17 cellular contexts compared by ENCODE assay signal in the genomic region with DNA sequence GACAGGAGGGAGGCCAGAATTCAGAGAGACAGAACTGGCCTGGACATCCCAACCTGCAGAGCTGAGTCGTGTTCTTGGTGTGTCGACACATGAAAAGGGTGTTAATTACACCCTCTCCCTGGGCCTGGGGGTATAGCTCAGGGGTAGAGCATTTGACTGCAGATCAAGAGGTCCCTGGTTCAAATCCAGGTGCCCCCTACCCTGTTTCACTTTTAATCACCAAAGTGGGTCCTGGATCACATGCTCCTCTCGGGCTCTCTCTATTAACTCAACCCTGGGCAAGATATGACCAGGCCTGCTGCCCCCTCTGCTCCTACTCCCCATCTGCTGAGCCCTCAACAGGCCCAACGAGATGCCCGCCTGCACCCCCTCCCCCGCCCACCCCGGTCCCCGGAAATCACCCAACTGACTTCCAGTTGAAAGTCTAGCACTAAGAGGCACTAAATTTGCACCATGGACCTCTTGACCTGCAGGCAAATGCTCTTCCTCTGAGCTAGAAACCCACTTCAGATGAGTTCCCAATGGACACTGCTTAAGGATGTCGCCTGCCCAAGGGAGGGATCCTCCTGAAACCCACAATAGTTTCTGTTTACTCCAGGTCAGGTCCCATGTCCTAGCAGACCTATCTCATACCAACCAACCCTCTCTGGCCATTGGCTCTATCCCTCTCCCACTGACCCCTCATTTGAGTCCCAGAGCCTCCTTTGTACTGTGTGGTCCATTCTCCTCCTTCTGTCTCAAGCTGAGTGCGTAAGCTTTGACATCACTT.
DNase-seq lines count a peak whose midpoint lies in the region; ATAC-seq, FAIRE-seq and TF ChIP-seq lines count a peak whose summit lies in the region.
"Had no signal": no experiment of that assay in that cellular context is flagged by ENCODE, and none has a peak within 500 bp of the region (broad histone marks: within the 10 kb centered on the region; RNA-seq: fewer than 3 reads in every experiment).

No MANE protein-coding gene starts in this region.

- H4K20me1 ChIP-seq in HepG2 (ENCODE audit: insufficient read depth, low read length) (no peaks in the 10 kb centered on the region), smooth muscle cell (ENCODE audit: low read depth) (no peaks in the 10 kb centered on the region)

- H2AFZ ChIP-seq in HepG2 (ENCODE audit: low read length) = no peak overlapping the region
- H2AFZ ChIP-seq in smooth muscle cell (ENCODE audit: low read depth) = no peak overlapping the region
- H2AFZ ChIP-seq: hepatocyte had no signal

- 8% methylated on average over 10 of the region's 10 CpGs for WGBS in HepG2 (ENCODE audit: low lambda C conversion rate)
- WGBS in right lobe of liver (ENCODE audit: insufficient coverage, low coverage, low lambda C conversion rate, missing lambda C conversion rate) = 61% methylated on average over 8 of the region's 10 CpGs
- WGBS in smooth muscle cell (ENCODE audit: low lambda C conversion rate) = 35% methylated on average over 9 of the region's 10 CpGs

- TF ChIP-seq EP300 in HepG2 (IDR thresholded peaks at IDR 0.05; ENCODE audit: low read depth in 2 of 2, low read length in 2 of 2) (no peak), HepG2 (CRISPR knock-in tag; IDR thresholded peaks at IDR 0.05; ENCODE audit: borderline replicate concordance) (no peak)

- no peak overlapping the region for H3K4me3 Mint-ChIP-seq in type B pancreatic cell
- H3K4me3 Mint-ChIP-seq: activated CD4-positive, alpha-beta T cell treated with anti-CD3 and anti-CD28 coated beads, Interleukin-2, amount 10 ng/mL, durations not matched to agents 7 days and 5 days; memory B cell; stimulated activated naive B cell treated with anti-CD40 and anti-IgM and Interleukin-4, amounts not matched to agents 10 μg/mL and 1 μg/mL and 100 μg/mL, for 72 hours had no signal

- DNase-seq in HepG2 (ENCODE audit: low spot score) (peak; percentile 51), right lobe of liver (no peak), LHCN-M2 (ENCODE audit: low read depth) (peak; percentile 31), cerebellar cortex (ENCODE audit: low spot score) (peak; percentile 65), type B pancreatic cell (ENCODE audit: extremely low spot score, unreplicated experiment) (peak; percentile 39), smooth muscle cell (lab: John Stamatoyannopoulos, UW; ENCODE audit: unreplicated experiment) (no peak)
- DNase-seq: activated CD4-positive, alpha-beta T cell treated with anti-CD3 and anti-CD28 coated beads, Interleukin-2, amount 10 ng/mL, durations not matched to agents 7 days and 5 days; activated naive CD4-positive, alpha-beta T cell; DMS79; stimulated activated CD4-positive, alpha-beta T cell treated with anti-CD3 and anti-CD28 coated beads, Interleukin-1b, Interleukin-23, amount 100 ng/mL, for 48 hours; stimulated activated naive B cell treated with anti-CD40 and anti-IgM and Interleukin-4, amounts not matched to agents 10 μg/mL and 1 μg/mL and 100 μg/mL, for 72 hours; T-helper 1 cell had no signal

- no peak for FAIRE-seq in HepG2 (lab: Jason Lieb, UNC)
- FAIRE-seq: endothelial cell of umbilical vein had no signal

- peak overlapping the region; percentile 7; the same call in 1 of the 2 replicates for H3K4me2 ChIP-seq in HepG2 (ENCODE audit: low read depth, low read length)
- H3K4me2 ChIP-seq in smooth muscle cell = no peak overlapping the region
- H3K4me2 ChIP-seq: hepatocyte had no signal

- H3K27ac Mint-ChIP-seq in type B pancreatic cell = no peak overlapping the region
- H3K27ac Mint-ChIP-seq: activated CD4-positive, alpha-beta T cell treated with anti-CD3 and anti-CD28 coated beads, Interleukin-2, amount 10 ng/mL, durations not matched to agents 7 days and 5 days; memory B cell; stimulated activated naive B cell treated with anti-CD40 and anti-IgM and Interleukin-4, amounts not matched to agents 10 μg/mL and 1 μg/mL and 100 μg/mL, for 72 hours had no signal

- TF ChIP-seq POLR2A in HepG2 (IDR thresholded peaks at IDR 0.05; ENCODE audit: insufficient read depth in 1 of 2, low read depth in 2 of 2, low read length in 2 of 2) (no peak), right lobe of liver (IDR thresholded peaks at IDR 0.05) (no peak)

- H3K4me3 ChIP-seq in HepG2 (replicated peaks in 1 of 3; ENCODE audit: insufficient read depth in 1 of 3, low read depth in 2 of 3, low read length in 3 of 3) = no peak overlapping the region
- no peak overlapping the region for H3K4me3 ChIP-seq in right lobe of liver
- no peak overlapping the region for H3K4me3 ChIP-seq in smooth muscle cell
- H3K4me3 ChIP-seq: hepatocyte had no signal

- peaks cover 17% of the 10 kb centered on the region for H3K27me3 Mint-ChIP-seq in type B pancreatic cell

- no TSS peak for BruUV-seq in HepG2 (replicated peaks; lab: Mats Ljungman, UMichigan)

- no peaks in the 10 kb centered on the region for H3F3A ChIP-seq in smooth muscle cell (ENCODE audit: low read depth)

- H3K4me1 Mint-ChIP-seq in type B pancreatic cell (ENCODE audit: unreplicated experiment) = no peaks in the 10 kb centered on the region
- H3K4me1 Mint-ChIP-seq: activated CD4-positive, alpha-beta T cell treated with anti-CD3 and anti-CD28 coated beads, Interleukin-2, amount 10 ng/mL, durations not matched to agents 7 days and 5 days; memory B cell; stimulated activated naive B cell treated with anti-CD40 and anti-IgM and Interleukin-4, amounts not matched to agents 10 μg/mL and 1 μg/mL and 100 μg/mL, for 72 hours had no signal

- CTCF ChIA-PET in HepG2 (lab: Yijun Ruan, JAX; ENCODE audit: low intra/inter-chr PET ratio, low total read pairs) = no interaction called here

- H3K36me3 ChIP-seq in HepG2 (replicated peaks in 1 of 2; ENCODE audit: control insufficient read depth in 1 of 2, insufficient read depth in 2 of 2, low read length in 2 of 2) (no peaks in the 10 kb centered on the region), right lobe of liver (no peaks in the 10 kb centered on the region), smooth muscle cell (ENCODE audit: low read depth) (no peaks in the 10 kb centered on the region)

- no peak overlapping the region for H3K27ac ChIP-seq in HepG2 (ENCODE audit: extremely low read length, insufficient read depth, low read length)
- H3K27ac ChIP-seq in right lobe of liver = no peak overlapping the region
- H3K27ac ChIP-seq in smooth muscle cell (ENCODE audit: low read depth) = no peak overlapping the region
- H3K27ac ChIP-seq: hepatocyte had no signal

- in situ Hi-C loops in HepG2 (cut with HindIII; ENCODE audit: extremely low pct_ligation_motif_present, low pct_unique_long_range_greater_than_20kb) = no loop called here

- H3K9me3 ChIP-seq in HepG2 (ENCODE audit: low read length) (no peaks in the 10 kb centered on the region), right lobe of liver (no peaks in the 10 kb centered on the region), smooth muscle cell (replicated peaks; ENCODE audit: low read depth) (no peaks in the 10 kb centered on the region)

- intact Hi-C loops in HepG2 (cut with micrococcal nuclease; ENCODE audit: unreplicated experiment) (no loop called here), right lobe of liver (cut with DNase I) (no loop called here)

- no peak overlapping the region for H3K9ac ChIP-seq in HepG2 (ENCODE audit: insufficient read depth, low read depth, low read length)
- H3K9ac ChIP-seq in smooth muscle cell (ENCODE audit: low read depth) = no peak overlapping the region

- POLR2A ChIA-PET in HepG2 (lab: Yijun Ruan, JAX) = interaction anchor here (1.9 kb wide), 1 partner anchor 11 kb away, joined by 24 read pairs; no protein-coding TSS in a partner anchor

- no peak for TF ChIP-seq CTCF in HepG2 (CRISPR knock-in tag; IDR thresholded peaks at IDR 0.05)
- TF ChIP-seq CTCF in right lobe of liver (IDR thresholded peaks at IDR 0.05) = no peak
- no peak for TF ChIP-seq CTCF in type B pancreatic cell (conservative IDR thresholded peaks at IDR 0.05)
- TF ChIP-seq CTCF in smooth muscle cell (IDR thresholded peaks at IDR 0.05; ENCODE audit: borderline replicate concordance, insufficient read depth, poor library complexity, severe bottlenecking) = no peak

- no peak for TF ChIP-seq RAD21 in HepG2 (CRISPR knock-in tag; IDR thresholded peaks at IDR 0.05)

- H3K27me3 ChIP-seq in HepG2 (ENCODE audit: control insufficient read depth in 1 of 2, insufficient read depth in 2 of 2, low read length in 2 of 2) (peaks cover 0 to 36% of the 10 kb centered on the region in 2 experiments; a peak in 3 of 5 replicates), right lobe of liver (no peaks in the 10 kb centered on the region), smooth muscle cell (ENCODE audit: low read depth) (peaks cover 39% of the 10 kb centered on the region)

- no peaks in the 10 kb centered on the region for H3K9me3 Mint-ChIP-seq in type B pancreatic cell
- H3K9me3 Mint-ChIP-seq: activated CD4-positive, alpha-beta T cell treated with anti-CD3 and anti-CD28 coated beads, Interleukin-2, amount 10 ng/mL, durations not matched to agents 7 days and 5 days; memory B cell; stimulated activated naive B cell treated with anti-CD40 and anti-IgM and Interleukin-4, amounts not matched to agents 10 μg/mL and 1 μg/mL and 100 μg/mL, for 72 hours had no signal

- no peaks in the 10 kb centered on the region for H3K79me2 ChIP-seq in HepG2 (ENCODE audit: insufficient read depth, low read length)
- H3K79me2 ChIP-seq in smooth muscle cell (ENCODE audit: low read depth) = no peaks in the 10 kb centered on the region
- H3K79me2 ChIP-seq: hepatocyte had no signal

- ATAC-seq in HepG2 = peak; percentile 88
- ATAC-seq in right lobe of liver = no peak
- ATAC-seq in GM21576 (IDR thresholded peaks at IDR 0.05; ENCODE audit: unreplicated experiment) = no peak
- no peak for ATAC-seq in GM21786 (IDR thresholded peaks at IDR 0.05; ENCODE audit: unreplicated experiment)

- no peaks in the 10 kb centered on the region for H3K36me3 Mint-ChIP-seq in type B pancreatic cell
- H3K36me3 Mint-ChIP-seq: memory B cell; stimulated activated naive B cell treated with anti-CD40 and anti-IgM and Interleukin-4, amounts not matched to agents 10 μg/mL and 1 μg/mL and 100 μg/mL, for 72 hours had no signal

- H3K4me1 ChIP-seq in HepG2 (ENCODE audit: insufficient read depth, low read length) (no peaks in the 10 kb centered on the region), right lobe of liver (no peaks in the 10 kb centered on the region), smooth muscle cell (ENCODE audit: low read depth) (no peaks in the 10 kb centered on the region)

TF ChIP-seq in HepG2, 621 proteins besides CTCF, POLR2A, EP300 and RAD21 (continues in another document):
- TF ChIP-seq SRY (CRISPR knock-in tag; IDR thresholded peaks at IDR 0.05) = no peak
- no peak for TF ChIP-seq ZSCAN5A (CRISPR knock-in tag; IDR thresholded peaks at IDR 0.05; ENCODE audit: borderline replicate concordance)

Comparison
In these comparisons a context has a peak if more than half of its experiments do, and no peak if none do; other contexts are left out.
1. DNase-seq: peak in HepG2 (single experiment), LHCN-M2 (single experiment), cerebellar cortex (single experiment) and type B pancreatic cell (single experiment); none in right lobe of liver (0 of 3) and smooth muscle cell (single experiment).